27 cellular contexts compared by ENCODE assay signal in genomic region chr16:28019218-28019617, GRCh38. TPM values are rescaled to one million over a fixed set of nuclear protein-coding genes. Genes with fewer than 3 reads are reported as not detected.
"Had no signal": no experiment of that assay in that cellular context is flagged by ENCODE, and none has a peak within 500 bp of the region (broad histone marks: within the 10 kb centered on the region; RNA-seq: fewer than 3 reads in every experiment).

No MANE protein-coding gene starts in this region.

- H3K4me3 ChIP-seq: stomach, suprapubic skin, testis, thoracic aorta, thyroid gland, tibial artery, tibial nerve, transverse colon, upper lobe of left lung, upper lobe of right lung, uterus, vagina had no signal

- H3K27ac ChIP-seq: stomach, suprapubic skin, testis, thoracic aorta, thyroid gland, tibial artery, tibial nerve, transverse colon, upper lobe of left lung, upper lobe of right lung, uterus, vagina had no signal

- DNase-seq: stimulated activated CD4-positive, alpha-beta T cell treated with anti-CD3 and anti-CD28 coated beads, Interleukin-2, amount 100 ng/mL, for 48 hours; stimulated activated CD4-positive, alpha-beta T cell treated with anti-CD3 and anti-CD28 coated beads, Interleukin-4, amount 100 ng/mL, for 1 hour; stimulated activated CD4-positive, alpha-beta T cell treated with anti-CD3 and anti-CD28 coated beads, Interleukin-4, amount 100 ng/mL, for 24 hours; stimulated activated CD4-positive, alpha-beta T cell treated with anti-CD3 and anti-CD28 coated beads, Interleukin-4, amount 100 ng/mL, for 4 hours; stimulated activated CD8-positive, alpha-beta memory T cell treated with anti-CD3 and anti-CD28 coated beads, Interleukin-4, amount 100 ng/mL, for 48 hours; stimulated activated naive B cell treated with anti-CD40 and anti-IgM and Interleukin-4, amounts not matched to agents 10 μg/mL and 1 μg/mL and 100 μg/mL, for 72 hours; stimulated activated naive CD4-positive, alpha-beta T cell; stimulated activated naive CD4-positive, alpha-beta T cell treated with Interleukin-2 at 50 U/mL for 16 hours; stimulated activated naive CD8-positive, alpha-beta T cell treated with anti-CD3 and anti-CD28 coated beads, Interleukin-15, amount 100 ng/mL, for 72 hours; stimulated activated naive CD8-positive, alpha-beta T cell treated with anti-CD3 and anti-CD28 coated beads, Interleukin-15, Interleukin-2, amounts not matched to agents 100 U/mL and 50 U/mL, for 24 hours; stomach; substantia nigra; testis; thyroid gland; tibial artery; transverse colon; trophoblast cell; upper lobe of left lung; upper lobe of right lung; uterus had no signal

- H3K9me3 ChIP-seq: suprapubic skin, testis, thyroid gland, upper lobe of right lung, uterus, vagina had no signal

- ATAC-seq: stimulated activated effector memory CD8-positive, alpha-beta T cell treated with anti-CD3 and anti-CD28 coated beads, Interleukin-12 subunit alpha, Interleukin-12 subunit beta, amount 100 ng/mL, for 72 hours; stimulated activated memory B cell treated with anti-CD40 and anti-IgM and Interleukin-4, amounts not matched to agents 10 μg/mL and 1 μg/mL and 100 μg/mL, for 72 hours; stimulated activated naive B cell treated with anti-CD40 and anti-IgM and Interleukin-4, amounts not matched to agents 10 μg/mL and 1 μg/mL and 100 μg/mL, for 72 hours; stimulated activated naive CD8-positive, alpha-beta T cell treated with anti-CD3 and anti-CD28 coated beads, Interleukin-15, amount 100 ng/mL, for 72 hours; stimulated activated naive CD8-positive, alpha-beta T cell treated with anti-CD3 and anti-CD28 coated beads, Interleukin-15, Interleukin-2, amounts not matched to agents 100 U/mL and 50 U/mL, for 24 hours; upper lobe of right lung had no signal

- H3K4me1 ChIP-seq: stomach, suprapubic skin, testis, thyroid gland, tibial artery, tibial nerve, transverse colon, upper lobe of left lung, upper lobe of right lung, uterus, vagina had no signal

- H3K36me3 ChIP-seq: stomach, suprapubic skin, thoracic aorta, thyroid gland, tibial artery, tibial nerve, transverse colon, upper lobe of left lung, upper lobe of right lung, uterus, vagina had no signal

- H3K27me3 ChIP-seq: stomach, testis, thyroid gland, tibial artery, tibial nerve, transverse colon, upper lobe of left lung, upper lobe of right lung, uterus, vagina had no signal

RNA-seq across cellular contexts. Expression of gene GSG1L, which starts 44.3 kb away (rescaled TPM):
- total RNA-seq: stomach, subcutaneous adipose tissue, thyroid gland, tibial nerve, transverse colon, vagina had no signal
